15 cellular contexts compared by ENCODE assay signal in the genomic region with DNA sequence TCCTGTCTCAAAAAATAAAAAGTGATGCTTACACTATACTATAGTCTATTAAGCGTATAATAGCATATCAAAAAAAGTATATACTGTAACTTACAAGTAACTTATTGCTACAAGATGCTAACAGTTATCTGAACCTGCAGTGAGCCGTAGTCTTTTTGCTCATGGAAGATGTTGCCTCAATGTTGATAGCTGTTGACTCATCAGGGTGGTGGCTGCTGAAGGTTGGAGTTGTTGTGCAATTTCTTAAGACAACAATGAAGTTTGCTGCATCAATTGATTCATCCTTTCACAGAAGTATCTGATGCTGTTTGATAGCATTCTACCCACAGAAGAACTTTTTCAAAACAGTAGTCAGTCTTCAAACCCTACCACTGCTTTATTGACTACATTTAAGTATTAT. TPM values are rescaled to one million over a fixed set of nuclear protein-coding genes. Genes with fewer than 3 reads are reported as not detected.
DNase-seq lines count a peak whose midpoint lies in the region; ATAC-seq, FAIRE-seq and TF ChIP-seq lines count a peak whose summit lies in the region.
"Had no signal": no experiment of that assay in that cellular context is flagged by ENCODE, and none has a peak within 500 bp of the region (broad histone marks: within the 10 kb centered on the region; RNA-seq: fewer than 3 reads in every experiment).

No MANE protein-coding gene starts in this region.

- no peaks in the 10 kb centered on the region for H3K9me3 ChIP-seq in effector memory CD4-positive, alpha-beta T cell (ENCODE audit: control insufficient read depth, low read length)
- H3K9me3 ChIP-seq in body of pancreas (no peaks in the 10 kb centered on the region), kidney (ENCODE audit: control insufficient read depth in 1 of 2, low read length in 2 of 2) (no peaks in the 10 kb centered on the region)

- DNase-seq in AG09319 (ENCODE audit: extremely low read depth, low read depth) (peak; percentile 46), HS-5 (ENCODE audit: low read depth) (peak; percentile 56), amniotic epithelial cell (ENCODE audit: low read depth) (peak; percentile 83), immature natural killer cell (peak in 2 of 3 donors; percentile 25 to 51), body of pancreas (no peak), type B pancreatic cell (ENCODE audit: extremely low spot score, unreplicated experiment) (no peak), kidney (no peak)
- no peak for DNase-seq in effector memory CD4-positive, alpha-beta T cell
- DNase-seq: activated CD8-positive, alpha-beta T cell treated with anti-CD3 and anti-CD28 coated beads for 36 hours; CD4-positive, CD25-positive, alpha-beta regulatory T cell; mesendoderm; NK-92 treated with Interleukin-12 subunit alpha and Interleukin-12 subunit beta, amount 100 ng/mL, for 24 hours had no signal

- peaks cover 4 to 7% (median 6%) of the 10 kb centered on the region in 3 donors for H3K36me3 Mint-ChIP-seq in immature natural killer cell
- no peaks in the 10 kb centered on the region for H3K36me3 Mint-ChIP-seq in type B pancreatic cell

- H3K4me3 Mint-ChIP-seq in immature natural killer cell (peak overlapping the region in 3 of 5 donors; percentile 30 to 46 (median 35)), type B pancreatic cell (no peak overlapping the region)
- H3K4me3 Mint-ChIP-seq: activated CD8-positive, alpha-beta T cell treated with anti-CD3 and anti-CD28 coated beads for 36 hours; activated naive CD4-positive, alpha-beta T cell treated with anti-CD3 and anti-CD28 coated beads, Interleukin-2, amount 50 U/mL, for 24 hours; CD4-positive, CD25-positive, alpha-beta regulatory T cell; dendritic cell treated with granulocyte-macrophage colony-stimulating factor and Interleukin-4, amounts not matched to agents 40 ng/mL and 50 ng/mL, for 4 days; T-helper 1 cell treated with Interleukin-12 subunit alpha and Interleukin-12 subunit beta and Interleukin-4 antibody, amounts not matched to agents 30 μg/mL and 1 μg/mL, for 36 hours had no signal

- ATAC-seq in body of pancreas, result no peak
- ATAC-seq: activated CD8-positive, alpha-beta T cell treated with anti-CD3 and anti-CD28 coated beads for 36 hours had no signal

- H3K36me3 ChIP-seq in effector memory CD4-positive, alpha-beta T cell (ENCODE audit: control insufficient read depth, insufficient read depth, low read length), result no peaks in the 10 kb centered on the region
- H3K36me3 ChIP-seq in body of pancreas (replicated peaks in 1 of 2; ENCODE audit: insufficient read depth in 1 of 2, low read depth in 2 of 2) (no peaks in the 10 kb centered on the region), kidney (ENCODE audit: control insufficient read depth in 1 of 2, insufficient read depth in 2 of 2, low read length in 2 of 2) (no peaks in the 10 kb centered on the region)

- H3K27ac Mint-ChIP-seq in immature natural killer cell, result peak overlapping the region in 5 of 6 donors; percentile 14 to 76 (median 65)
- H3K27ac Mint-ChIP-seq in type B pancreatic cell, result no peak overlapping the region
- H3K27ac Mint-ChIP-seq: activated CD8-positive, alpha-beta T cell treated with anti-CD3 and anti-CD28 coated beads for 36 hours; activated naive CD4-positive, alpha-beta T cell treated with anti-CD3 and anti-CD28 coated beads, Interleukin-2, amount 50 U/mL, for 24 hours; CD4-positive, CD25-positive, alpha-beta regulatory T cell; dendritic cell treated with granulocyte-macrophage colony-stimulating factor and Interleukin-4, amounts not matched to agents 40 ng/mL and 50 ng/mL, for 4 days; T-helper 1 cell treated with Interleukin-12 subunit alpha and Interleukin-12 subunit beta and Interleukin-4 antibody, amounts not matched to agents 30 μg/mL and 1 μg/mL, for 36 hours had no signal

- no peaks in the 10 kb centered on the region for H3K4me1 ChIP-seq in effector memory CD4-positive, alpha-beta T cell (ENCODE audit: control insufficient read depth, insufficient read depth, low read length, poor library complexity, severe bottlenecking)
- H3K4me1 ChIP-seq in body of pancreas, result no peaks in the 10 kb centered on the region
- no peaks in the 10 kb centered on the region for H3K4me1 ChIP-seq in kidney (ENCODE audit: control insufficient read depth in 1 of 2, insufficient read depth in 1 of 2, low read depth in 1 of 2, low read length in 2 of 2)

- no peak overlapping the region for H3K27ac ChIP-seq in effector memory CD4-positive, alpha-beta T cell (ENCODE audit: insufficient read depth, low read length, poor library complexity, severe bottlenecking)
- H3K27ac ChIP-seq in body of pancreas (no peak overlapping the region), kidney (ENCODE audit: low read depth in 2 of 2, low read length in 2 of 2) (no peak overlapping the region)

- no peaks in the 10 kb centered on the region for H3K27me3 ChIP-seq in effector memory CD4-positive, alpha-beta T cell (replicated peaks; ENCODE audit: control insufficient read depth, insufficient read depth, low read length, poor library complexity, severe bottlenecking)
- no peaks in the 10 kb centered on the region for H3K27me3 ChIP-seq in body of pancreas

- H3K4me3 ChIP-seq in effector memory CD4-positive, alpha-beta T cell (ENCODE audit: insufficient read depth, low read depth, low read length, poor library complexity, severe bottlenecking), result no peak overlapping the region
- H3K4me3 ChIP-seq in body of pancreas (no peak overlapping the region), kidney (ENCODE audit: low read length in 2 of 2) (no peak overlapping the region)

- H3K4me1 Mint-ChIP-seq in immature natural killer cell (peaks cover 22 to 47% of the 10 kb centered on the region in 2 donors), type B pancreatic cell (ENCODE audit: unreplicated experiment) (no peaks in the 10 kb centered on the region)
- H3K4me1 Mint-ChIP-seq: activated naive CD4-positive, alpha-beta T cell treated with anti-CD3 and anti-CD28 coated beads, Interleukin-2, amount 50 U/mL, for 24 hours had no signal

- TF ChIP-seq POLR2A in body of pancreas (IDR thresholded peaks at IDR 0.05), result no peak

- TF ChIP-seq CTCF in AG09319 (IDR thresholded peaks at IDR 0.05; ENCODE audit: low read depth, low read length), result no peak
- TF ChIP-seq CTCF in body of pancreas (IDR thresholded peaks at IDR 0.05), result no peak
- no peak for TF ChIP-seq CTCF in type B pancreatic cell (conservative IDR thresholded peaks at IDR 0.05)
- TF ChIP-seq CTCF in kidney (IDR thresholded peaks at IDR 0.05; ENCODE audit: borderline replicate concordance, extremely low read depth, insufficient read depth), result no peak

- WGBS in body of pancreas, 2 donors, result 87 to 100% methylated on average over 2 of the region's 2 CpGs

- H3K9ac ChIP-seq in kidney (ENCODE audit: low read length in 2 of 2), result no peak overlapping the region

- H3K9me3 Mint-ChIP-seq in immature natural killer cell (peaks cover 0 to 2% (median 0%) of the 10 kb centered on the region in 6 donors), type B pancreatic cell (peaks cover 10% of the 10 kb centered on the region)
- H3K9me3 Mint-ChIP-seq: activated naive CD4-positive, alpha-beta T cell treated with anti-CD3 and anti-CD28 coated beads, Interleukin-2, amount 50 U/mL, for 24 hours had no signal

- no peak for FAIRE-seq in kidney (lab: Jason Lieb, UNC)

- intact Hi-C loops in body of pancreas (cut with DNase I), result no loop called here
- intact Hi-C loops in kidney (cut with DNase I), result no loop called here

- H3K27me3 Mint-ChIP-seq in immature natural killer cell (ENCODE audit: low read depth in 3 of 3) (peaks cover 0 to 8% (median 2%) of the 10 kb centered on the region in 3 donors), type B pancreatic cell (no peaks in the 10 kb centered on the region)
- H3K27me3 Mint-ChIP-seq: activated CD8-positive, alpha-beta T cell treated with anti-CD3 and anti-CD28 coated beads for 36 hours; activated naive CD4-positive, alpha-beta T cell treated with anti-CD3 and anti-CD28 coated beads, Interleukin-2, amount 50 U/mL, for 24 hours; CD4-positive, CD25-positive, alpha-beta regulatory T cell; dendritic cell treated with granulocyte-macrophage colony-stimulating factor and Interleukin-4, amounts not matched to agents 40 ng/mL and 50 ng/mL, for 4 days had no signal

RNA-seq across cellular contexts. Expression of gene C9orf40, which starts 7.8 kb away (rescaled TPM):
- polyA plus RNA-seq in immature natural killer cell (1 to 10 TPM; 1.6 to 5.5 (median 2.3) TPM), kidney (ENCODE audit: insufficient read depth, low read depth, low replicate concordance) (5.2 TPM)
- total RNA-seq in body of pancreas (1 to 10 TPM; 1.3 to 9.9 TPM), type B pancreatic cell (ENCODE audit: low replicate concordance) (6.2 and 10.4 TPM in 2 replicates), kidney (2.3 TPM)

Comparison
In these comparisons a context has a peak if more than half of its experiments do, and no peak if none do; other contexts are left out.
1. DNase-seq: peak in AG09319 (single experiment), HS-5 (single experiment), amniotic epithelial cell (single experiment) and immature natural killer cell (2 of 3); none in effector memory CD4-positive, alpha-beta T cell (0 of 3), body of pancreas (0 of 4), type B pancreatic cell (single experiment) and kidney (single experiment).